Comparison of ENCODE assay signal across 1 cellular context in the genomic region with DNA sequence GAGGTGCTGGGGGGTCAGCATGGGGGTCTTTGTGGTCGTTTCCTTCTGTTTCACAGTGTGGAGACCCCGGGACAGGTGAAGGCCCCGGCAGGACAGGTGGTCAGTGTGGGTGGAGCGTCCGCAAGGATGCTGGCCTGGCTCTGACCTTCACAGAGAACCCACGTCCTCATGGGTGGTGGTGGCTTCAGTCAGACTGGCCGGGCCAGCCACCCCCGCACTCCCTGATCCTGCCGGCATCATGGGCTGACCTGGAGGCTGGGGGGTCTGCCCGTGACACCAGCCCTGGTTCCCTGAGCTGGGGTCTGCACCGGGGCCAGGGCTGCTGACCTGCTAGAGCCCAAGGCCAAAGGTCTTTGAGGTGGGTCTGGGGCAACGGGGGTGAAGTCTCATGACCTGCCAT.
TF ChIP-seq lines count a peak whose summit lies in the region.

No MANE protein-coding gene starts in this region.

TF ChIP-seq in HepG2, 621 proteins besides CTCF, POLR2A, EP300 and RAD21:
- TF ChIP-seq ZNF646 (CRISPR knock-in tag; IDR thresholded peaks at IDR 0.05) (no peak), ZNF496 (CRISPR knock-in tag; IDR thresholded peaks at IDR 0.05; ENCODE audit: insufficient replicate concordance) (no peak), HNRNPLL (IDR thresholded peaks at IDR 0.05; ENCODE audit: low read depth, low read length, poor library complexity, severe bottlenecking) (peak; percentile 4), SNAI1 (CRISPR knock-in tag; IDR thresholded peaks at IDR 0.05; ENCODE audit: borderline replicate concordance) (no peak), ATF1 (CRISPR knock-in tag; IDR thresholded peaks at IDR 0.05) (no peak), ZNF652 (CRISPR knock-in tag; IDR thresholded peaks at IDR 0.05; ENCODE audit: borderline replicate concordance, low read depth) (no peak)
- TF ChIP-seq, protein P1, sequence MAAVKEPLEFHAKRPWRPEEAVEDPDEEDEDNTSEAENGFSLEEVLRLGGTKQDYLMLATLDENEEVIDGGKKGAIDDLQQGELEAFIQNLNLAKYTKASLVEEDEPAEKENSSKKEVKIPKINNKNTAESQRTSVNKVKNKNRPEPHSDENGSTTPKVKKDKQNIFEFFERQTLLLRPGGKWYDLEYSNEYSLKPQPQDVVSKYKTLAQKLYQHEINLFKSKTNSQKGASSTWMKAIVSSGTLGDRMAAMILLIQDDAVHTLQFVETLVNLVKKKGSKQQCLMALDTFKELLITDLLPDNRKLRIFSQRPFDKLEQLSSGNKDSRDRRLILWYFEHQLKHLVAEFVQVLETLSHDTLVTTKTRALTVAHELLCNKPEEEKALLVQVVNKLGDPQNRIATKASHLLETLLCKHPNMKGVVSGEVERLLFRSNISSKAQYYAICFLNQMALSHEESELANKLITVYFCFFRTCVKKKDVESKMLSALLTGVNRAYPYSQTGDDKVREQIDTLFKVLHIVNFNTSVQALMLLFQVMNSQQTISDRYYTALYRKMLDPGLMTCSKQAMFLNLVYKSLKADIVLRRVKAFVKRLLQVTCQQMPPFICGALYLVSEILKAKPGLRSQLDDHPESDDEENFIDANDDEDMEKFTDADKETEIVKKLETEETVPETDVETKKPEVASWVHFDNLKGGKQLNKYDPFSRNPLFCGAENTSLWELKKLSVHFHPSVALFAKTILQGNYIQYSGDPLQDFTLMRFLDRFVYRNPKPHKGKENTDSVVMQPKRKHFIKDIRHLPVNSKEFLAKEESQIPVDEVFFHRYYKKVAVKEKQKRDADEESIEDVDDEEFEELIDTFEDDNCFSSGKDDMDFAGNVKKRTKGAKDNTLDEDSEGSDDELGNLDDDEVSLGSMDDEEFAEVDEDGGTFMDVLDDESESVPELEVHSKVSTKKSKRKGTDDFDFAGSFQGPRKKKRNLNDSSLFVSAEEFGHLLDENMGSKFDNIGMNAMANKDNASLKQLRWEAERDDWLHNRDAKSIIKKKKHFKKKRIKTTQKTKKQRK (IDR thresholded peaks at IDR 0.05; ENCODE audit: low read length), result no peak
- TF ChIP-seq, protein P2, sequence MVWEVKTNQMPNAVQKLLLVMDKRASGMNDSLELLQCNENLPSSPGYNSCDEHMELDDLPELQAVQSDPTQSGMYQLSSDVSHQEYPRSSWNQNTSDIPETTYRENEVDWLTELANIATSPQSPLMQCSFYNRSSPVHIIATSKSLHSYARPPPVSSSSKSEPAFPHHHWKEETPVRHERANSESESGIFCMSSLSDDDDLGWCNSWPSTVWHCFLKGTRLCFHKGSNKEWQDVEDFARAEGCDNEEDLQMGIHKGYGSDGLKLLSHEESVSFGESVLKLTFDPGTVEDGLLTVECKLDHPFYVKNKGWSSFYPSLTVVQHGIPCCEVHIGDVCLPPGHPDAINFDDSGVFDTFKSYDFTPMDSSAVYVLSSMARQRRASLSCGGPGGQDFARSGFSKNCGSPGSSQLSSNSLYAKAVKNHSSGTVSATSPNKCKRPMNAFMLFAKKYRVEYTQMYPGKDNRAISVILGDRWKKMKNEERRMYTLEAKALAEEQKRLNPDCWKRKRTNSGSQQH (CRISPR knock-in tag; IDR thresholded peaks at IDR 0.05; ENCODE audit: low read depth), result no peak
- TF ChIP-seq, protein P3, sequence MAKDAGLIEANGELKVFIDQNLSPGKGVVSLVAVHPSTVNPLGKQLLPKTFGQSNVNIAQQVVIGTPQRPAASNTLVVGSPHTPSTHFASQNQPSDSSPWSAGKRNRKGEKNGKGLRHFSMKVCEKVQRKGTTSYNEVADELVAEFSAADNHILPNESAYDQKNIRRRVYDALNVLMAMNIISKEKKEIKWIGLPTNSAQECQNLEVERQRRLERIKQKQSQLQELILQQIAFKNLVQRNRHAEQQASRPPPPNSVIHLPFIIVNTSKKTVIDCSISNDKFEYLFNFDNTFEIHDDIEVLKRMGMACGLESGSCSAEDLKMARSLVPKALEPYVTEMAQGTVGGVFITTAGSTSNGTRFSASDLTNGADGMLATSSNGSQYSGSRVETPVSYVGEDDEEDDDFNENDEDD (CRISPR knock-in tag; IDR thresholded peaks at IDR 0.05; ENCODE audit: borderline replicate concordance), result no peak
